Comparison of ENCODE assay signal across 21 cellular contexts in genomic region chr11:94910779-94911178, GRCh38.
DNase-seq lines count a peak whose midpoint lies in the region; TF ChIP-seq lines count a peak whose summit lies in the region.
"Had no signal": no experiment of that assay in that cellular context is flagged by ENCODE, and none has a peak within 500 bp of the region (broad histone marks: within the 10 kb centered on the region; RNA-seq: fewer than 3 reads in every experiment).

No MANE protein-coding gene starts in this region.

- peak overlapping the region; percentile 52 for H3K27ac Mint-ChIP-seq in HFFc6
- peak overlapping the region; percentile 27 for H3K27ac Mint-ChIP-seq in mesothelial cell of epicardium

- peaks cover 33% of the 10 kb centered on the region for H3K4me1 Mint-ChIP-seq in HFFc6 (ENCODE audit: low read depth)
- H3K4me1 Mint-ChIP-seq in mesothelial cell of epicardium = peaks cover 3% of the 10 kb centered on the region
- H3K4me1 Mint-ChIP-seq: central memory CD8-positive, alpha-beta T cell had no signal

- H3K27me3 Mint-ChIP-seq in HFFc6 (ENCODE audit: insufficient read depth) (no peaks in the 10 kb centered on the region), mesothelial cell of epicardium (ENCODE audit: low read depth) (no peaks in the 10 kb centered on the region)
- H3K27me3 Mint-ChIP-seq: CD4-positive, alpha-beta memory T cell; central memory CD8-positive, alpha-beta T cell had no signal

- H3K9me3 Mint-ChIP-seq in HFFc6 (no peaks in the 10 kb centered on the region), mesothelial cell of epicardium (peaks cover 9% of the 10 kb centered on the region)
- H3K9me3 Mint-ChIP-seq: central memory CD8-positive, alpha-beta T cell had no signal

- H3K36me3 Mint-ChIP-seq in HFFc6 (ENCODE audit: low read depth) (peaks cover 6% of the 10 kb centered on the region; the same call in 1 of the 2 replicates), mesothelial cell of epicardium (peaks cover 5% of the 10 kb centered on the region)

- TF ChIP-seq CTCF in HFFc6 (IDR thresholded peaks at IDR 0.05) (no peak), mesothelial cell of epicardium (IDR thresholded peaks at IDR 0.05; ENCODE audit: unreplicated experiment) (no peak)

- DNase-seq in AG08396 (ENCODE audit: low spot score) = peak; percentile 62
- DNase-seq in HFFc6 = peak; percentile 68
- DNase-seq in epidermal melanocyte (ENCODE audit: insufficient read length, low spot score) = peak; percentile 57
- DNase-seq in mesothelial cell of epicardium (ENCODE audit: low spot score in 2 of 2, unreplicated experiment in 2 of 2) = no peak
- no peak for DNase-seq in COLO668 (lab: John Stamatoyannopoulos, UW; ENCODE audit: unreplicated experiment)
- DNase-seq in activated naive CD4-positive, alpha-beta T cell treated with anti-CD3 and anti-CD28 coated beads, Interleukin-2, amount 50 U/mL, for 16 hours = no peak
- no peak for DNase-seq in NCI-H524 (lab: John Stamatoyannopoulos, UW)
- DNase-seq in DMS 273 (lab: John Stamatoyannopoulos, UW; ENCODE audit: unreplicated experiment) = no peak
- DNase-seq: activated CD4-positive, alpha-beta T cell treated with anti-CD3 and anti-CD28 coated beads, Interleukin-2, amount 50 U/mL, for 48 hours; activated gamma-delta T cell; CD4-positive, alpha-beta memory T cell; DMS79; effector CD8-positive, alpha-beta T cell; hippocampal formation; islet precursor cell; lower lobe of right lung; NCI-H1417 treated with DMSO at 0.1 percent for 48 hours; NCI-H510A; upper lobe of right lung; WERI-Rb-1 had no signal

- H3K4me3 Mint-ChIP-seq in HFFc6 = no peak overlapping the region
- no peak overlapping the region for H3K4me3 Mint-ChIP-seq in mesothelial cell of epicardium
- H3K4me3 Mint-ChIP-seq: CD4-positive, alpha-beta memory T cell; central memory CD8-positive, alpha-beta T cell had no signal

Comparison
In these comparisons a context has a peak if more than half of its experiments do, and no peak if none do; other contexts are left out.
1. DNase-seq: peak in AG08396 (single experiment), HFFc6 (single experiment) and epidermal melanocyte (single experiment); none in mesothelial cell of epicardium (0 of 2), COLO668 (single experiment), activated naive CD4-positive, alpha-beta T cell treated with anti-CD3 and anti-CD28 coated beads, Interleukin-2, amount 50 U/mL, for 16 hours (single experiment), NCI-H524 (0 of 2) and DMS 273 (single experiment).